In the genomic region with DNA sequence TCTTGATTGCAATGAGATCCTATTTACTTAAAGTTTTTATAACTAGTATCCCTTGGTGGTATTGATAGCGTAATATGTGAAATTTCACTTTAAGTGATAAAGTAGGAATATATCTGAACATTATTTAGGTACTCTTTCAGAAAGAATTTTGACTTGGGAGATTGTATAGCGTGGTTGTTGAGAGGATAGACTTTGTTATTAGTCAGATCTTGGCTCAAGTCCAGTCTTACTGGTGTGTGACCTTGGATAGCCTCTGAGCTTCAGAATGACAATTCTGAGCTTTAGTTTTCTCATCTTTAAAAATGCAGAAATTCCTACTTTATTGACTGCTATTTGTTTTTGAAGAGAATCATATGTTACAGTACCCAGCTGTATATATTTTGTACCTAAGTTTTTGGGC, we compare ENCODE assay signal across 9 cellular contexts. TPM values are rescaled to one million over a fixed set of nuclear protein-coding genes. Genes with fewer than 3 reads are reported as not detected.
A peak's percentile ranks its signal among the peaks of the same experiment; 100 is the strongest.
DNase-seq lines count a peak whose midpoint lies in the region; ATAC-seq and TF ChIP-seq lines count a peak whose summit lies in the region.
"Had no signal": no experiment of that assay in that cellular context is flagged by ENCODE, and none has a peak within 500 bp of the region (broad histone marks: within the 10 kb centered on the region; RNA-seq: fewer than 3 reads in every experiment).

No MANE protein-coding gene starts in this region.

- in situ Hi-C loops in GM13976 (cut with MboI; ENCODE audit: low sequenced_read_pairs, unreplicated experiment), result loop anchor here (25.0 kb wide), 1 partner anchor 89 kb away; no protein-coding TSS in a partner anchor

- intact Hi-C loops in mucosa of descending colon (cut with DNase I, micrococcal nuclease), result no loop called here

- no peak for TF ChIP-seq CTCF in mucosa of descending colon (IDR thresholded peaks at IDR 0.05)
- no peak for TF ChIP-seq CTCF in GM13976 (IDR thresholded peaks at IDR 0.05; ENCODE audit: borderline replicate concordance, control extremely low read depth, extremely low read depth, insufficient read depth, missing control alignments)

- no peaks in the 10 kb centered on the region for H3K9me3 ChIP-seq in mucosa of descending colon

- H3K36me3 ChIP-seq in mucosa of descending colon (ENCODE audit: low read depth), result no peaks in the 10 kb centered on the region

- peak; percentile 46 for ATAC-seq in mucosa of descending colon
- no peak for ATAC-seq in HG03457 (IDR thresholded peaks at IDR 0.05; ENCODE audit: unreplicated experiment)
- ATAC-seq: activated CD4-positive, CD25-positive, alpha-beta regulatory T cell treated with anti-CD3 and anti-CD28 coated beads, Interleukin-2, amount 50 U/mL, for 24 hours had no signal

- DNase-seq in EH (ENCODE audit: low read depth) (peak; percentile 92), LoVo (ENCODE audit: low spot score) (peak; percentile 69), dermis microvascular lymphatic vessel endothelial cell (ENCODE audit: low read depth in 2 of 2) (peak; percentile 66 to 89), mucosa of descending colon (peak in 1 of 3 donors; percentile 29), GM13976 (ENCODE audit: low spot score) (no peak), islet precursor cell (no peak)
- no peak for DNase-seq in activated naive CD4-positive, alpha-beta T cell treated with anti-CD3 and anti-CD28 coated beads, Interleukin-2, amount 50 U/mL, for 16 hours

- H3K4me1 ChIP-seq in mucosa of descending colon (ENCODE audit: low read depth), result no peaks in the 10 kb centered on the region

- H3K4me3 ChIP-seq in mucosa of descending colon, result no peak overlapping the region

RNA-seq across cellular contexts. Expression of gene DCK, which starts 32.6 kb away (rescaled TPM):
- 17.7 and 20.2 TPM in 2 replicates for total RNA-seq in dermis microvascular lymphatic vessel endothelial cell
- total RNA-seq in mucosa of descending colon, result 10 to 100 TPM in 2 of 3 donors, 1 to 10 TPM in 1; 9.5 to 16.9 (median 11.1) TPM

Comparison
In these comparisons a context has a peak if more than half of its experiments do, and no peak if none do; other contexts are left out.
1. DNase-seq: peak in EH (single experiment), LoVo (single experiment) and dermis microvascular lymphatic vessel endothelial cell (2 of 2); none in GM13976 (single experiment), islet precursor cell (single experiment) and activated naive CD4-positive, alpha-beta T cell treated with anti-CD3 and anti-CD28 coated beads, Interleukin-2, amount 50 U/mL, for 16 hours (single experiment).